8 cellular contexts compared by ENCODE assay signal in genomic region chr6:150865406-150866146, GRCh38. TPM values are rescaled to one million over a fixed set of nuclear protein-coding genes. Genes with fewer than 3 reads are reported as not detected.
DNase-seq lines count a peak whose midpoint lies in the region; ATAC-seq and TF ChIP-seq lines count a peak whose summit lies in the region.

Gene MTHFD1L (plus strand): TSS chr6:150865702. CDS start chr6:150865823, 121 bp downstream.

- peaks cover 9 to 18% of the 10 kb centered on the region in 2 donors for H3K4me1 Mint-ChIP-seq in immature natural killer cell

- peak; percentile 25 for DNase-seq in NCI-H1694 treated with DMSO at 0.1 percent for 48 hours (lab: John Stamatoyannopoulos, UW)
- DNase-seq in NCI-H1694 (lab: John Stamatoyannopoulos, UW) = no peak
- peak; percentile 77 for DNase-seq in NCI-H1105 (lab: John Stamatoyannopoulos, UW)
- DNase-seq in mammary epithelial cell = peak; percentile 71
- DNase-seq in immature natural killer cell = peak; percentile 62 to 66 (median 63)
- DNase-seq in spleen = peak; percentile 92

- H3K79me2 ChIP-seq in mammary epithelial cell (ENCODE audit: insufficient read depth, low read length) = peaks cover 47% of the 10 kb centered on the region

- intact Hi-C loops in mammary epithelial cell (cut with micrococcal nuclease) = loop anchor here (1.0 kb wide), 2 partner anchors 47 to 447 kb away; no protein-coding TSS in a partner anchor
- intact Hi-C loops in spleen (cut with DNase I; ENCODE audit: low total_unique reads) = no loop called here

- H2AFZ ChIP-seq in mammary epithelial cell (ENCODE audit: low read depth, low read length) = peak within 1 kb of the TSS; percentile 98

- peak; percentile 76 for ATAC-seq in HG02642 (IDR thresholded peaks at IDR 0.05; ENCODE audit: poor library complexity, unreplicated experiment)

- H3K4me1 ChIP-seq in mammary epithelial cell (ENCODE audit: insufficient read depth, low read length) (peaks cover 12% of the 10 kb centered on the region), spleen (peaks cover 6 to 47% (median 25%) of the 10 kb centered on the region in 6 donors)

- H3K9me3 Mint-ChIP-seq in immature natural killer cell = no peaks in the 10 kb centered on the region

- peak within 1 kb of the TSS; percentile 92 for H3K9ac ChIP-seq in mammary epithelial cell (ENCODE audit: insufficient read depth, low read length)

- no peaks in the 10 kb centered on the region for H3K9me3 ChIP-seq in mammary epithelial cell (replicated peaks; ENCODE audit: insufficient read depth, low read length)
- no peaks in the 10 kb centered on the region for H3K9me3 ChIP-seq in spleen

- CTCF ChIA-PET in mammary epithelial cell (lab: Charles Lee; ENCODE audit: low non-redundant PET) = interaction anchor here (0.6 to 0.7 kb wide), 2 partner anchors 28 to 57 kb away, joined by 3 read pairs; no protein-coding TSS in a partner anchor

- 0% methylated on average over 3 of the region's 82 CpGs for WGBS in mammary epithelial cell (ENCODE audit: low coverage, missing lambda C conversion rate)
- 0 to 2% (median 1%) methylated on average over 17 to 82 of the region's 82 CpGs for WGBS in spleen, 5 donors

- H3K4me3 ChIP-seq in mammary epithelial cell (replicated peaks in 1 of 3; ENCODE audit: insufficient read depth in 1 of 3, low read depth in 2 of 3, low read length in 3 of 3) (peak within 1 kb of the TSS; percentile 79 to 96 (median 89)), spleen (peak within 1 kb of the TSS; percentile 76 to 99 (median 93))

- TF ChIP-seq CTCF in VCaP (conservative IDR thresholded peaks at IDR 0.05) (peak; percentile 86), mammary epithelial cell (conservative IDR thresholded peaks at IDR 0.05 in 1 of 2, IDR thresholded peaks at IDR 0.05 in 1 of 2; ENCODE audit: extremely low read depth in 1 of 2, insufficient read depth in 1 of 2, low read depth in 1 of 2, low read length in 2 of 2) (peak; percentile 34 to 64), spleen (IDR thresholded peaks at IDR 0.05 in 8 of 11, conservative IDR thresholded peaks at IDR 0.05 in 3 of 11) (peak in 9 of 11 experiments; percentile 35 to 79 (median 73))

- H3K36me3 Mint-ChIP-seq in immature natural killer cell = no peaks in the 10 kb centered on the region

- peak within 1 kb of the TSS; percentile 76 to 87 (median 82) for H3K4me3 Mint-ChIP-seq in immature natural killer cell

- H3K4me2 ChIP-seq in mammary epithelial cell (ENCODE audit: insufficient read depth, low read depth, low read length) = peak within 1 kb of the TSS; percentile 89

- H3K27me3 Mint-ChIP-seq in immature natural killer cell (ENCODE audit: low read depth in 3 of 3) = peaks cover 4 to 12% (median 6%) of the 10 kb centered on the region in 3 donors

- no peaks in the 10 kb centered on the region for H4K20me1 ChIP-seq in mammary epithelial cell (ENCODE audit: insufficient read depth, low read length)

- H3K36me3 ChIP-seq in mammary epithelial cell (ENCODE audit: insufficient read depth, low read length) (peaks cover 4% of the 10 kb centered on the region), spleen (no peaks in the 10 kb centered on the region)

- in situ Hi-C loops in mammary epithelial cell (cut with MboI; ENCODE audit: low sequenced_read_pairs in 2 of 2) = no loop called here

- dilution Hi-C loops in mammary epithelial cell (cut with HindIII; ENCODE audit: low sequenced_read_pairs) = no loop called here

- H3K27ac Mint-ChIP-seq in immature natural killer cell = peak within 1 kb of the TSS in 4 of 6 donors; percentile 64 to 76 (median 74)

- BruUV-seq in mammary epithelial cell (replicated peaks; lab: Mats Ljungman, UMichigan) = no TSS peak

- TF ChIP-seq POLR2A in spleen (IDR thresholded peaks at IDR 0.05) = no peak

- H3K27me3 ChIP-seq in mammary epithelial cell (ENCODE audit: insufficient read depth, low read length) (no peaks in the 10 kb centered on the region), spleen (replicated peaks in 1 of 7) (no peaks in the 10 kb centered on the region)

- H3K27ac ChIP-seq in VCaP (peak within 1 kb of the TSS; percentile 98), mammary epithelial cell (ENCODE audit: insufficient read depth, low read depth, low read length) (peak within 1 kb of the TSS; percentile 87), spleen (peak within 1 kb of the TSS; percentile 70 to 89 (median 86))

RNA-seq across cellular contexts. Expression of gene MTHFD1L, which starts in this region (rescaled TPM):
- total RNA-seq in mammary epithelial cell (10 to 100 TPM; 56.7 to 77.7 TPM), spleen (10 to 100 TPM in 6 of 7 donors, 1 to 10 TPM in 1; 8.3 to 32.1 (median 16.4) TPM)
- polyA plus RNA-seq in mammary epithelial cell (34.1 TPM), immature natural killer cell (1 to 10 TPM in 2 of 3 donors, under 1 TPM in 1; 0.79 to 1.8 (median 1.6) TPM), spleen (1 to 10 TPM; 6.7 to 9.7 (median 7.6) TPM)
- polyA minus RNA-seq in mammary epithelial cell = 39.2 TPM
